Comparison of ENCODE assay signal across 15 cellular contexts in the genomic region with DNA sequence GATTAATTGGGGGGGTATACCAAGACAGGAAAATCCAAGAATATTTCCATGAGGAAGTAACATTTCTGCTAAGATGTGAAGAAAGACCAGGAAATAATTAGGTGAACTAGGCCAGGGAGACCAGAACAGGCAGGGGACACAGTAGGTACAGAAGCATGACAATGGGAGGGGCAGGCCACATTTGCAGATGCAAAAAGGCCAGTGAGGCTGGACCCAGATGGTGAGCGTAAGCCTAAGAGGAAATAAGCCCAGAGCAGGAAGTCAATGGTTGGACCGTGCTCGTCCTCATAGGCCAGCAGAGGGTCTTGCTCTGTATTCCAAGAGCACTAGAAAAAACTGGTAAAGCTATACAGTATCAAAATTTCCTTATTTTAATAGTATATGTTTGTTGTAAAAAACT. TPM values are rescaled to one million over a fixed set of nuclear protein-coding genes. Genes with fewer than 3 reads are reported as not detected.
DNase-seq lines count a peak whose midpoint lies in the region; ATAC-seq and TF ChIP-seq lines count a peak whose summit lies in the region.
"Had no signal": no experiment of that assay in that cellular context is flagged by ENCODE, and none has a peak within 500 bp of the region (broad histone marks: within the 10 kb centered on the region; RNA-seq: fewer than 3 reads in every experiment).

No MANE protein-coding gene starts in this region.

- no peak overlapping the region for H3K27ac ChIP-seq in GM23338 (ENCODE audit: low read depth)
- no peak overlapping the region for H3K27ac ChIP-seq in mammary epithelial cell (ENCODE audit: insufficient read depth, low read depth, low read length)
- H3K27ac ChIP-seq: BLaER1 had no signal

- no peaks in the 10 kb centered on the region for H3F3A ChIP-seq in GM23338 (replicated peaks; ENCODE audit: low read depth)

- no peak overlapping the region for H3K9ac ChIP-seq in mammary epithelial cell (ENCODE audit: insufficient read depth, low read length)
- H3K9ac ChIP-seq: BLaER1 had no signal

- ATAC-seq in GM23338 (peak; percentile 90), HG02571 (IDR thresholded peaks at IDR 0.05; ENCODE audit: unreplicated experiment) (no peak)
- ATAC-seq: GM12878, HCT116 had no signal

- BruUV-seq in mammary epithelial cell (replicated peaks; lab: Mats Ljungman, UMichigan) = no TSS peak

- no peaks in the 10 kb centered on the region for H3K9me3 ChIP-seq in mammary epithelial cell (replicated peaks; ENCODE audit: insufficient read depth, low read length)
- H3K9me3 ChIP-seq: BLaER1 had no signal

- H3K4me3 Mint-ChIP-seq in GM23338 = no peak overlapping the region
- no peak overlapping the region for H3K4me3 Mint-ChIP-seq in endothelial cell (ENCODE audit: unreplicated experiment)
- H3K4me3 Mint-ChIP-seq: CD14-positive monocyte; CD4-positive, alpha-beta memory T cell; HFFc6 had no signal

- peaks cover 7% of the 10 kb centered on the region; the same call in 1 of the 2 replicates for H3K4me1 ChIP-seq in GM23338 (ENCODE audit: insufficient read depth)
- H3K4me1 ChIP-seq in mammary epithelial cell (ENCODE audit: insufficient read depth, low read length) = no peaks in the 10 kb centered on the region
- H3K4me1 ChIP-seq: BLaER1 had no signal

- H3K9me3 Mint-ChIP-seq in GM23338 = no peaks in the 10 kb centered on the region
- H3K9me3 Mint-ChIP-seq in endothelial cell (ENCODE audit: unreplicated experiment) = no peaks in the 10 kb centered on the region
- H3K9me3 Mint-ChIP-seq: CD14-positive monocyte; CD4-positive, alpha-beta memory T cell; HFFc6 had no signal

- intact Hi-C loops in mammary epithelial cell (cut with micrococcal nuclease) = no loop called here

- H3K27me3 Mint-ChIP-seq in GM23338 (ENCODE audit: insufficient read depth, low read depth, poor library complexity) (no peaks in the 10 kb centered on the region), endothelial cell (ENCODE audit: unreplicated experiment) (no peaks in the 10 kb centered on the region)
- H3K27me3 Mint-ChIP-seq: CD4-positive, alpha-beta memory T cell had no signal

- no peaks in the 10 kb centered on the region for H3K9me2 ChIP-seq in GM23338 (ENCODE audit: insufficient read depth)

- no peaks in the 10 kb centered on the region for H3K36me3 ChIP-seq in GM23338 (ENCODE audit: insufficient read depth)
- H3K36me3 ChIP-seq in mammary epithelial cell (ENCODE audit: insufficient read depth, low read length) = peaks cover 2% of the 10 kb centered on the region
- H3K36me3 ChIP-seq: BLaER1 had no signal

- no peaks in the 10 kb centered on the region for H3K79me2 ChIP-seq in GM23338 (replicated peaks; ENCODE audit: insufficient read depth)
- no peaks in the 10 kb centered on the region for H3K79me2 ChIP-seq in mammary epithelial cell (ENCODE audit: insufficient read depth, low read length)

- H3K27me3 ChIP-seq in GM23338 (ENCODE audit: insufficient read depth) = no peaks in the 10 kb centered on the region
- no peaks in the 10 kb centered on the region for H3K27me3 ChIP-seq in mammary epithelial cell (ENCODE audit: insufficient read depth, low read length)
- H3K27me3 ChIP-seq: BLaER1 had no signal

- CTCF ChIA-PET in mammary epithelial cell (lab: Charles Lee; ENCODE audit: low non-redundant PET) = no interaction called here

- TF ChIP-seq CTCF in GM23338 (conservative IDR thresholded peaks at IDR 0.05; ENCODE audit: low read depth in 2 of 2) = no peak
- TF ChIP-seq CTCF in endothelial cell (IDR thresholded peaks at IDR 0.05; ENCODE audit: unreplicated experiment) = no peak
- no peak for TF ChIP-seq CTCF in mammary epithelial cell (conservative IDR thresholded peaks at IDR 0.05 in 1 of 2, IDR thresholded peaks at IDR 0.05 in 1 of 2; ENCODE audit: extremely low read depth in 1 of 2, insufficient read depth in 1 of 2, low read depth in 1 of 2, low read length in 2 of 2)

- H3K36me3 Mint-ChIP-seq in GM23338 (ENCODE audit: low read depth) (no peaks in the 10 kb centered on the region; the same call in 2 of the 3 replicates), endothelial cell (ENCODE audit: low read depth, unreplicated experiment) (no peaks in the 10 kb centered on the region)

- in situ Hi-C loops in mammary epithelial cell (cut with MboI; ENCODE audit: low sequenced_read_pairs in 2 of 2) = no loop called here

- H4K20me1 ChIP-seq in GM23338 (replicated peaks; ENCODE audit: insufficient read depth) = no peaks in the 10 kb centered on the region
- H4K20me1 ChIP-seq in mammary epithelial cell (ENCODE audit: insufficient read depth, low read length) = no peaks in the 10 kb centered on the region
- H4K20me1 ChIP-seq: BLaER1 had no signal

- WGBS in mammary epithelial cell (ENCODE audit: low coverage, missing lambda C conversion rate) = 98% methylated on average over 3 of the region's 3 CpGs

- dilution Hi-C loops in mammary epithelial cell (cut with HindIII; ENCODE audit: low sequenced_read_pairs) = no loop called here

- peaks cover 25% of the 10 kb centered on the region for H3K4me1 Mint-ChIP-seq in GM23338
- H3K4me1 Mint-ChIP-seq in endothelial cell (ENCODE audit: unreplicated experiment) = peaks cover 3% of the 10 kb centered on the region

- H3K27ac Mint-ChIP-seq in GM23338 (peak overlapping the region; percentile 50; the same call in 1 of the 2 replicates), endothelial cell (ENCODE audit: unreplicated experiment) (peak overlapping the region; percentile 25)
- H3K27ac Mint-ChIP-seq: CD14-positive monocyte, HFFc6 had no signal

- H3K4me2 ChIP-seq in GM23338 (no peak overlapping the region), mammary epithelial cell (ENCODE audit: insufficient read depth, low read depth, low read length) (no peak overlapping the region)
- H3K4me2 ChIP-seq: BLaER1 had no signal

- no peak overlapping the region for H2AFZ ChIP-seq in GM23338
- no peak overlapping the region for H2AFZ ChIP-seq in mammary epithelial cell (ENCODE audit: low read depth, low read length)

- DNase-seq in GM23338 (ENCODE audit: low spot score) = peak; percentile 52
- DNase-seq in UCSD-AML1 (lab: John Stamatoyannopoulos, UW; ENCODE audit: unreplicated experiment) = peak; percentile 8
- no peak for DNase-seq in endothelial cell (ENCODE audit: low spot score)
- no peak for DNase-seq in mammary epithelial cell
- no peak for DNase-seq in NCI-H524 (lab: John Stamatoyannopoulos, UW)
- no peak for DNase-seq in T1000 (lab: John Stamatoyannopoulos, UW)
- DNase-seq: 8988T; CD4-positive, alpha-beta memory T cell; DMS79 treated with DMSO at 0.1 percent for 48 hours; HFFc6 had no signal

- H3K4me3 ChIP-seq in GM23338 = no peak overlapping the region
- H3K4me3 ChIP-seq in mammary epithelial cell (replicated peaks in 1 of 3; ENCODE audit: insufficient read depth in 1 of 3, low read depth in 2 of 3, low read length in 3 of 3) = no peak overlapping the region
- H3K4me3 ChIP-seq: BLaER1, GM12878 had no signal

TF ChIP-seq in GM23338, 12 proteins besides CTCF, POLR2A, EP300 and RAD21 (continues in another document):
- TF ChIP-seq ZNF114 (CRISPR knock-in tag; IDR thresholded peaks at IDR 0.05) (no peak), JUNB (IDR thresholded peaks at IDR 0.05; ENCODE audit: unreplicated experiment) (no peak), CREB1 (CRISPR knock-in tag; IDR thresholded peaks at IDR 0.05; ENCODE audit: low read depth) (no peak), NANOG (IDR thresholded peaks at IDR 0.05; ENCODE audit: borderline replicate concordance) (no peak)
- TF ChIP-seq, protein P1, sequence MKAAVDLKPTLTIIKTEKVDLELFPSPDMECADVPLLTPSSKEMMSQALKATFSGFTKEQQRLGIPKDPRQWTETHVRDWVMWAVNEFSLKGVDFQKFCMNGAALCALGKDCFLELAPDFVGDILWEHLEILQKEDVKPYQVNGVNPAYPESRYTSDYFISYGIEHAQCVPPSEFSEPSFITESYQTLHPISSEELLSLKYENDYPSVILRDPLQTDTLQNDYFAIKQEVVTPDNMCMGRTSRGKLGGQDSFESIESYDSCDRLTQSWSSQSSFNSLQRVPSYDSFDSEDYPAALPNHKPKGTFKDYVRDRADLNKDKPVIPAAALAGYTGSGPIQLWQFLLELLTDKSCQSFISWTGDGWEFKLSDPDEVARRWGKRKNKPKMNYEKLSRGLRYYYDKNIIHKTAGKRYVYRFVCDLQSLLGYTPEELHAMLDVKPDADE (IDR thresholded peaks at IDR 0.05) = no peak

RNA-seq across cellular contexts. Expression of a gene that starts 9.4 kb away (rescaled TPM):
- 9.2 and 12.4 TPM in 2 replicates for total RNA-seq in GM23338 (2014; rRNA removed; shearing (Covaris generic))
- 9.2 and 15.4 TPM in 2 replicates for polyA plus RNA-seq in GM23338 (2016; fragmentation: Nextera tagmentation; extraction: Ambion mirVana)
- 14.3 TPM for total RNA-seq in endothelial cell (ENCODE audit: unreplicated experiment)
- total RNA-seq in mammary epithelial cell = 1 to 10 TPM; 4.3 to 5.0 TPM
- 1.2 TPM for polyA plus RNA-seq in mammary epithelial cell
- 0.10 TPM for polyA minus RNA-seq in mammary epithelial cell

Comparison
In these comparisons a context has a peak if more than half of its experiments do, and no peak if none do; other contexts are left out.
1. DNase-seq: peak in GM23338 (single experiment) and UCSD-AML1 (single experiment); none in endothelial cell (single experiment), mammary epithelial cell (single experiment), NCI-H524 (0 of 2) and T1000 (single experiment).